Comparison of ENCODE assay signal across 19 cellular contexts in genomic region chr11:79404325-79404724, GRCh38. TPM values are rescaled to one million over a fixed set of nuclear protein-coding genes. Genes with fewer than 3 reads are reported as not detected.
DNase-seq lines count a peak whose midpoint lies in the region; ATAC-seq, FAIRE-seq and TF ChIP-seq lines count a peak whose summit lies in the region.
"Had no signal": no experiment of that assay in that cellular context is flagged by ENCODE, and none has a peak within 500 bp of the region (broad histone marks: within the 10 kb centered on the region; RNA-seq: fewer than 3 reads in every experiment).

No MANE protein-coding gene starts in this region.

- H3K27ac Mint-ChIP-seq in memory B cell, result peak overlapping the region; percentile 20
- H3K27ac Mint-ChIP-seq: activated CD4-positive, alpha-beta T cell treated with anti-CD3 and anti-CD28 coated beads for 36 hours; activated T-helper 17 cell treated with anti-CD3 and anti-CD28 coated beads, Interleukin-2, amount 50 U/mL, for 72 hours had no signal

- no peak overlapping the region for H4K8ac ChIP-seq in H1 (ENCODE audit: extremely low read depth, insufficient read depth, low read length)

- ATAC-seq in memory B cell (ENCODE audit: low read depth) (no peak), GM18870 (IDR thresholded peaks at IDR 0.05; ENCODE audit: unreplicated experiment) (no peak), HG03135 (IDR thresholded peaks at IDR 0.05; ENCODE audit: unreplicated experiment) (no peak)
- ATAC-seq: activated CD4-positive, alpha-beta T cell treated with anti-CD3 and anti-CD28 coated beads for 36 hours; activated T-helper 17 cell treated with anti-CD3 and anti-CD28 coated beads, Interleukin-2, amount 50 U/mL, for 72 hours; psoas muscle had no signal

- H2BK5ac ChIP-seq in H1 (ENCODE audit: low read depth, low read length), result no peak overlapping the region

- no peak overlapping the region for H3K27ac ChIP-seq in H1 (ENCODE audit: low read depth, low read length)
- H3K27ac ChIP-seq in substantia nigra (ENCODE audit: low read depth, low read length, poor library complexity, severe bottlenecking), result no peak overlapping the region
- no peak overlapping the region for H3K27ac ChIP-seq in small intestine (ENCODE audit: low read depth in 1 of 2, low read length in 1 of 2)
- H3K27ac ChIP-seq: esophagus muscularis mucosa, PC-9, psoas muscle, tibial artery had no signal

- no peak overlapping the region for H2BK120ac ChIP-seq in H1 (replicated peaks; ENCODE audit: low read depth, low read length)

- H3K56ac ChIP-seq in H1 (replicated peaks; ENCODE audit: insufficient read length, low read depth, low read length), result no peak overlapping the region

- TF ChIP-seq RAD21 in H1 (IDR thresholded peaks at IDR 0.05 in 1 of 2, conservative IDR thresholded peaks at IDR 0.05 in 1 of 2; ENCODE audit: low read depth in 2 of 2, low read length in 2 of 2), result no peak

- no peak overlapping the region for H2BK12ac ChIP-seq in H1 (ENCODE audit: low read depth, low read length)

- H2BK20ac ChIP-seq in H1 (ENCODE audit: low read length), result no peak overlapping the region

- H3K4me3 ChIP-seq in H1 (ENCODE audit: extremely low read depth in 1 of 4, insufficient read depth in 2 of 4, low read depth in 3 of 4, low read length in 4 of 4), result no peak overlapping the region
- H3K4me3 ChIP-seq in small intestine (ENCODE audit: low read depth in 1 of 2, low read length in 2 of 2), result no peak overlapping the region
- H3K4me3 ChIP-seq: esophagus muscularis mucosa, PC-9, psoas muscle, tibial artery had no signal

- H3K9me3 ChIP-seq in H1 (ENCODE audit: insufficient read depth in 2 of 2, low read depth in 1 of 2, low read length in 1 of 2), result no peaks in the 10 kb centered on the region
- no peaks in the 10 kb centered on the region for H3K9me3 ChIP-seq in small intestine (ENCODE audit: control insufficient read depth, low read depth)
- H3K9me3 ChIP-seq: esophagus muscularis mucosa, psoas muscle, tibial artery had no signal

- H3K27me3 Mint-ChIP-seq in memory B cell, result peaks cover 4% of the 10 kb centered on the region

- no peak overlapping the region for H2AK5ac ChIP-seq in H1 (ENCODE audit: low read depth, low read length)

- H3K23ac ChIP-seq in H1 (ENCODE audit: insufficient read length), result no peak overlapping the region

- DNase-seq in GF-D8 (lab: John Stamatoyannopoulos, UW) (peak; percentile 21), NOMO-1 (lab: John Stamatoyannopoulos, UW; ENCODE audit: unreplicated experiment in 2 of 2) (peak; percentile 66 to 95), H1 (ENCODE audit: low read depth in 1 of 2, low spot score in 2 of 2) (no peak), memory B cell (ENCODE audit: low spot score in 2 of 2) (no peak), substantia nigra (lab: John Stamatoyannopoulos, UW) (no peak), small intestine (no peak)
- DNase-seq: activated CD4-positive, alpha-beta T cell treated with anti-CD3 and anti-CD28 coated beads for 36 hours; DND-41; MM.1S; NCI-H2029; NCI-H510A treated with DMSO at 0.1 percent for 48 hours; PC-9; psoas muscle; tibial artery had no signal

- TF ChIP-seq POLR2A in H1 (IDR thresholded peaks at IDR 0.05; ENCODE audit: control extremely low read depth in 1 of 2, low read depth in 2 of 2, low read length in 2 of 2), result no peak

- H3K4me1 ChIP-seq in H1 (replicated peaks in 1 of 4; ENCODE audit: control insufficient read depth in 3 of 4, insufficient read depth in 4 of 4, low read length in 3 of 4) (peaks cover 0 to 2% (median 0%) of the 10 kb centered on the region in 4 experiments; a peak in 1 of 7 replicates), small intestine (ENCODE audit: control insufficient read depth in 2 of 2, insufficient read depth in 1 of 2, low read depth in 1 of 2, low read length in 1 of 2) (no peaks in the 10 kb centered on the region)
- H3K4me1 ChIP-seq: psoas muscle, tibial artery had no signal

- H3K79me1 ChIP-seq in H1 (ENCODE audit: low read depth, low read length), result no peaks in the 10 kb centered on the region; the same call in 1 of the 2 replicates

- FAIRE-seq in H1 (lab: Jason Lieb, UNC), result no peak
- FAIRE-seq in small intestine (lab: Jason Lieb, UNC), result no peak
- FAIRE-seq: keratinocyte had no signal

- no peak for TF ChIP-seq EP300 in H1 (IDR thresholded peaks at IDR 0.05; ENCODE audit: borderline replicate concordance in 1 of 2, low read depth in 2 of 2, low read length in 2 of 2)

- H3K9ac ChIP-seq in H1 (replicated peaks in 1 of 4; ENCODE audit: extremely low read depth in 1 of 4, low read depth in 3 of 4, low read length in 3 of 4), result no peak overlapping the region

- H3K4ac ChIP-seq in H1 (replicated peaks; ENCODE audit: insufficient read length, low read depth, low read length), result no peak overlapping the region

- H4K20me1 ChIP-seq in H1 (replicated peaks in 1 of 2; ENCODE audit: control insufficient read depth in 1 of 2, insufficient read depth in 2 of 2, low read length in 2 of 2), result peaks cover 2 to 4% of the 10 kb centered on the region in 2 experiments

- H3K14ac ChIP-seq in H1 (ENCODE audit: insufficient read length), result no peak overlapping the region

- no peaks in the 10 kb centered on the region for H3K23me2 ChIP-seq in H1 (ENCODE audit: low read depth, low read length)

- no peak overlapping the region for H4K5ac ChIP-seq in H1 (ENCODE audit: insufficient read length, low read depth, low read length)

- no peak for TF ChIP-seq CTCF in H1 (IDR thresholded peaks at IDR 0.05; ENCODE audit: control extremely low read depth in 1 of 3, insufficient read depth in 1 of 3, low read depth in 1 of 3, low read length in 3 of 3)

- CTCF ChIA-PET in H1 (lab: Charles Lee; ENCODE audit: partially characterized antibody), result interaction anchor here (0.6 to 5.0 kb wide), 6 partner anchors 10 to 181 kb away, joined by 3 to 56 read pairs (median 3); no protein-coding TSS in a partner anchor

- no peak overlapping the region for H4K91ac ChIP-seq in H1 (replicated peaks; ENCODE audit: insufficient read length, low read length)

- H2BK15ac ChIP-seq in H1 (ENCODE audit: low read length), result no peak overlapping the region

- no peak overlapping the region for H2AFZ ChIP-seq in H1 (ENCODE audit: low read length)
- H2AFZ ChIP-seq: PC-9 had no signal

- H3K18ac ChIP-seq in H1 (ENCODE audit: extremely low read depth, low read length), result no peak overlapping the region

- H3K4me3 Mint-ChIP-seq in memory B cell, result no peak overlapping the region
- H3K4me3 Mint-ChIP-seq: activated CD4-positive, alpha-beta T cell treated with anti-CD3 and anti-CD28 coated beads for 36 hours; activated T-helper 17 cell treated with anti-CD3 and anti-CD28 coated beads, Interleukin-2, amount 50 U/mL, for 72 hours had no signal

- H3K9me3 Mint-ChIP-seq in memory B cell, result no peaks in the 10 kb centered on the region

- H3K36me3 Mint-ChIP-seq in memory B cell, result peaks cover 3% of the 10 kb centered on the region

- H3K27me3 ChIP-seq in H1 (replicated peaks in 1 of 4; ENCODE audit: control insufficient read depth in 3 of 4, extremely low read depth in 1 of 4, insufficient read depth in 3 of 4, low read length in 3 of 4) (no peaks in the 10 kb centered on the region), small intestine (ENCODE audit: control insufficient read depth in 2 of 2, insufficient read depth in 2 of 2, low read length in 2 of 2) (peaks cover 0 to 2% of the 10 kb centered on the region in 2 donors)
- H3K27me3 ChIP-seq: esophagus muscularis mucosa, tibial artery had no signal

- H3K36me3 ChIP-seq in H1 (ENCODE audit: control insufficient read depth in 2 of 4, insufficient read depth in 4 of 4, low read length in 3 of 4), result no peaks in the 10 kb centered on the region
- no peaks in the 10 kb centered on the region for H3K36me3 ChIP-seq in small intestine (ENCODE audit: control insufficient read depth in 2 of 2, insufficient read depth in 2 of 2, low read length in 2 of 2)
- H3K36me3 ChIP-seq: esophagus muscularis mucosa, tibial artery had no signal

- 74% methylated on average over 2 of the region's 2 CpGs; no CpG with 5 or more reads in 1 of the 2 experiments for whole genome bisulfite sequencing in H1 (ENCODE audit: extremely low coverage in 1 of 2, insufficient coverage in 1 of 2, insufficient read length in 1 of 2, insufficient replicate concordance in 2 of 2, low coverage in 1 of 2, low lambda C conversion rate in 2 of 2, missing lambda C conversion rate in 1 of 2), 2 experiments
- 43 to 57% (median 56%) methylated on average over 2 of the region's 2 CpGs for WGBS in small intestine, 3 donors

- no peaks in the 10 kb centered on the region for H3K79me2 ChIP-seq in H1 (ENCODE audit: control insufficient read depth in 1 of 2, insufficient read depth in 2 of 2, low read length in 2 of 2)

- no peak overlapping the region for H3K4me2 ChIP-seq in H1 (ENCODE audit: insufficient read depth in 1 of 2, low read depth in 2 of 2, low read length in 2 of 2)
- H3K4me2 ChIP-seq: PC-9 had no signal

- peaks cover 4% of the 10 kb centered on the region for H3K4me1 Mint-ChIP-seq in memory B cell
- H3K4me1 Mint-ChIP-seq: activated CD4-positive, alpha-beta T cell treated with anti-CD3 and anti-CD28 coated beads for 36 hours; activated T-helper 17 cell treated with anti-CD3 and anti-CD28 coated beads, Interleukin-2, amount 50 U/mL, for 72 hours had no signal

- POLR2A ChIA-PET in H1 (lab: Charles Lee; ENCODE audit: partially characterized antibody), result no interaction called here

TF ChIP-seq in H1, 55 proteins besides CTCF, POLR2A, EP300 and RAD21:
- TF ChIP-seq SP2 (IDR thresholded peaks at IDR 0.05; ENCODE audit: low read length), result no peak
- TF ChIP-seq CEBPB (IDR thresholded peaks at IDR 0.05; ENCODE audit: low read depth, low read length), result peak; percentile 33; the same call in 1 of the 2 replicates

RNA-seq across cellular contexts. Expression of gene TENM4, which starts 36.5 kb away (rescaled TPM):
- 7.2 and 8.8 TPM in 2 replicates for total RNA-seq in H1 (2021; fragmentation: NEBNext Ultra II Directional; extraction: Animal tissue kit (Norgen Biotek cat#: 25700))
- polyA plus RNA-seq in H1 (2011; rRNA removed) (3.5 and 5.8 TPM in 2 replicates), small intestine (under 1 TPM in 2 of 3 donors, not detected in 1; under 0.01 to 0.31 TPM)
- polyA plus RNA-seq in H1 (2011; cell fraction: cytosol; rRNA removed), result 2.5 TPM
- 9.5 TPM for polyA plus RNA-seq in H1 (2011; cell fraction: nucleus; rRNA removed)
- polyA plus RNA-seq in H1 (2012, experiment 1 of 2), result 1.8 to 3.9 TPM (median 2.8 TPM) in 4 replicates
- 0.24 TPM for polyA plus RNA-seq in H1 (2012, experiment 2 of 2)
- polyA plus RNA-seq in H1 (2013, experiment 1 of 2), result 2.4 TPM
- polyA plus RNA-seq in H1 (2013, experiment 2 of 2), result 1.9 TPM
- polyA minus RNA-seq in H1 (2011; rRNA and poly(A)+ RNA removed), result 6.4 and 11.1 TPM in 2 replicates
- 7.5 TPM for polyA minus RNA-seq in H1 (2011; cell fraction: cytosol; rRNA and poly(A)+ RNA removed)
- 37.7 TPM for polyA minus RNA-seq in H1 (2011; cell fraction: nucleus; rRNA and poly(A)+ RNA removed)
- total RNA-seq: activated CD4-positive, alpha-beta T cell treated with anti-CD3 and anti-CD28 coated beads for 36 hours; PC-9 had no signal

Comparison
In these comparisons a context has a peak if more than half of its experiments do, and no peak if none do; other contexts are left out.
1. DNase-seq: peak in GF-D8 (single experiment) and NOMO-1 (2 of 2); none in H1 (0 of 2), memory B cell (0 of 2), substantia nigra (0 of 49) and small intestine (single experiment).